ENCODE assay signal across 2 cellular contexts in the genomic region with DNA sequence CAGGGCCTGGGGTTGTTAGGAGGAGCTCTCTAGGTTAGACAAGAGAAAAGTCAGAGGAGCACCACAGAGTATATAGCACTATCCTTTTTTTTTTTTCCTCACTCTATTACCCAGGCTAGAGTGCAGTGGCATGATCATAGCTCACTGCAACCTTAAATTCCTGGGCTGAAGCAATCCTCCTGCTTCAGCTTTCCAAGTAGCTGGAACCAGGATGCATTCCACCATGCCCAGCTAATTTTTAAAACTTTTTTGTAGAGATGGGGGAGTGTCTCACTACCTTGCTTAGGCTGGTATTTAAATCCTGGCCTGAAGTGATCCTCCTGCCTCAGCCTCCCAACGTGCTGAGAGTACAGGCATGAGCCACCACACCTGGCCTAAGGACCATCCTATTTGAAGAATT.
TF ChIP-seq lines count a peak whose summit lies in the region.

No MANE protein-coding gene starts in this region.

TF ChIP-seq in IMR-90, 13 proteins besides CTCF, POLR2A, EP300 and RAD21:
- TF ChIP-seq FOS (IDR thresholded peaks at IDR 0.05; ENCODE audit: low read depth, low read length) (no peak), BHLHE40 (IDR thresholded peaks at IDR 0.05; ENCODE audit: low read depth, low read length) (no peak), CEBPB (IDR thresholded peaks at IDR 0.05; ENCODE audit: low read depth, low read length) (peak; percentile 53)

TF ChIP-seq in H1, 55 proteins besides CTCF, POLR2A, EP300 and RAD21:
- TF ChIP-seq SP2 (IDR thresholded peaks at IDR 0.05; ENCODE audit: low read length) (no peak), SIX5 (IDR thresholded peaks at IDR 0.05; ENCODE audit: low read depth, low read length) (no peak), SRF (IDR thresholded peaks at IDR 0.05; ENCODE audit: low read depth, low read length) (no peak), SUZ12 (IDR thresholded peaks at IDR 0.05; ENCODE audit: low read length) (no peak), ATF2 (IDR thresholded peaks at IDR 0.05; ENCODE audit: low read length) (no peak)
- TF ChIP-seq, protein P1, sequence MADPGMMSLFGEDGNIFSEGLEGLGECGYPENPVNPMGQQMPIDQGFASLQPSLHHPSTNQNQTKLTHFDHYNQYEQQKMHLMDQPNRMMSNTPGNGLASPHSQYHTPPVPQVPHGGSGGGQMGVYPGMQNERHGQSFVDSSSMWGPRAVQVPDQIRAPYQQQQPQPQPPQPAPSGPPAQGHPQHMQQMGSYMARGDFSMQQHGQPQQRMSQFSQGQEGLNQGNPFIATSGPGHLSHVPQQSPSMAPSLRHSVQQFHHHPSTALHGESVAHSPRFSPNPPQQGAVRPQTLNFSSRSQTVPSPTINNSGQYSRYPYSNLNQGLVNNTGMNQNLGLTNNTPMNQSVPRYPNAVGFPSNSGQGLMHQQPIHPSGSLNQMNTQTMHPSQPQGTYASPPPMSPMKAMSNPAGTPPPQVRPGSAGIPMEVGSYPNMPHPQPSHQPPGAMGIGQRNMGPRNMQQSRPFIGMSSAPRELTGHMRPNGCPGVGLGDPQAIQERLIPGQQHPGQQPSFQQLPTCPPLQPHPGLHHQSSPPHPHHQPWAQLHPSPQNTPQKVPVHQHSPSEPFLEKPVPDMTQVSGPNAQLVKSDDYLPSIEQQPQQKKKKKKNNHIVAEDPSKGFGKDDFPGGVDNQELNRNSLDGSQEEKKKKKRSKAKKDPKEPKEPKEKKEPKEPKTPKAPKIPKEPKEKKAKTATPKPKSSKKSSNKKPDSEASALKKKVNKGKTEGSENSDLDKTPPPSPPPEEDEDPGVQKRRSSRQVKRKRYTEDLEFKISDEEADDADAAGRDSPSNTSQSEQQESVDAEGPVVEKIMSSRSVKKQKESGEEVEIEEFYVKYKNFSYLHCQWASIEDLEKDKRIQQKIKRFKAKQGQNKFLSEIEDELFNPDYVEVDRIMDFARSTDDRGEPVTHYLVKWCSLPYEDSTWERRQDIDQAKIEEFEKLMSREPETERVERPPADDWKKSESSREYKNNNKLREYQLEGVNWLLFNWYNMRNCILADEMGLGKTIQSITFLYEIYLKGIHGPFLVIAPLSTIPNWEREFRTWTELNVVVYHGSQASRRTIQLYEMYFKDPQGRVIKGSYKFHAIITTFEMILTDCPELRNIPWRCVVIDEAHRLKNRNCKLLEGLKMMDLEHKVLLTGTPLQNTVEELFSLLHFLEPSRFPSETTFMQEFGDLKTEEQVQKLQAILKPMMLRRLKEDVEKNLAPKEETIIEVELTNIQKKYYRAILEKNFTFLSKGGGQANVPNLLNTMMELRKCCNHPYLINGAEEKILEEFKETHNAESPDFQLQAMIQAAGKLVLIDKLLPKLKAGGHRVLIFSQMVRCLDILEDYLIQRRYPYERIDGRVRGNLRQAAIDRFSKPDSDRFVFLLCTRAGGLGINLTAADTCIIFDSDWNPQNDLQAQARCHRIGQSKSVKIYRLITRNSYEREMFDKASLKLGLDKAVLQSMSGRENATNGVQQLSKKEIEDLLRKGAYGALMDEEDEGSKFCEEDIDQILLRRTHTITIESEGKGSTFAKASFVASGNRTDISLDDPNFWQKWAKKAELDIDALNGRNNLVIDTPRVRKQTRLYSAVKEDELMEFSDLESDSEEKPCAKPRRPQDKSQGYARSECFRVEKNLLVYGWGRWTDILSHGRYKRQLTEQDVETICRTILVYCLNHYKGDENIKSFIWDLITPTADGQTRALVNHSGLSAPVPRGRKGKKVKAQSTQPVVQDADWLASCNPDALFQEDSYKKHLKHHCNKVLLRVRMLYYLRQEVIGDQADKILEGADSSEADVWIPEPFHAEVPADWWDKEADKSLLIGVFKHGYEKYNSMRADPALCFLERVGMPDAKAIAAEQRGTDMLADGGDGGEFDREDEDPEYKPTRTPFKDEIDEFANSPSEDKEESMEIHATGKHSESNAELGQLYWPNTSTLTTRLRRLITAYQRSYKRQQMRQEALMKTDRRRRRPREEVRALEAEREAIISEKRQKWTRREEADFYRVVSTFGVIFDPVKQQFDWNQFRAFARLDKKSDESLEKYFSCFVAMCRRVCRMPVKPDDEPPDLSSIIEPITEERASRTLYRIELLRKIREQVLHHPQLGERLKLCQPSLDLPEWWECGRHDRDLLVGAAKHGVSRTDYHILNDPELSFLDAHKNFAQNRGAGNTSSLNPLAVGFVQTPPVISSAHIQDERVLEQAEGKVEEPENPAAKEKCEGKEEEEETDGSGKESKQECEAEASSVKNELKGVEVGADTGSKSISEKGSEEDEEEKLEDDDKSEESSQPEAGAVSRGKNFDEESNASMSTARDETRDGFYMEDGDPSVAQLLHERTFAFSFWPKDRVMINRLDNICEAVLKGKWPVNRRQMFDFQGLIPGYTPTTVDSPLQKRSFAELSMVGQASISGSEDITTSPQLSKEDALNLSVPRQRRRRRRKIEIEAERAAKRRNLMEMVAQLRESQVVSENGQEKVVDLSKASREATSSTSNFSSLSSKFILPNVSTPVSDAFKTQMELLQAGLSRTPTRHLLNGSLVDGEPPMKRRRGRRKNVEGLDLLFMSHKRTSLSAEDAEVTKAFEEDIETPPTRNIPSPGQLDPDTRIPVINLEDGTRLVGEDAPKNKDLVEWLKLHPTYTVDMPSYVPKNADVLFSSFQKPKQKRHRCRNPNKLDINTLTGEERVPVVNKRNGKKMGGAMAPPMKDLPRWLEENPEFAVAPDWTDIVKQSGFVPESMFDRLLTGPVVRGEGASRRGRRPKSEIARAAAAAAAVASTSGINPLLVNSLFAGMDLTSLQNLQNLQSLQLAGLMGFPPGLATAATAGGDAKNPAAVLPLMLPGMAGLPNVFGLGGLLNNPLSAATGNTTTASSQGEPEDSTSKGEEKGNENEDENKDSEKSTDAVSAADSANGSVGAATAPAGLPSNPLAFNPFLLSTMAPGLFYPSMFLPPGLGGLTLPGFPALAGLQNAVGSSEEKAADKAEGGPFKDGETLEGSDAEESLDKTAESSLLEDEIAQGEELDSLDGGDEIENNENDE (IDR thresholded peaks at IDR 0.05; ENCODE audit: insufficient replicate concordance, low read length): no peak
TF ChIP-seq in H1: peak in this region for 0.
